ENCODE assay signal across 8 cellular contexts in the genomic region with DNA sequence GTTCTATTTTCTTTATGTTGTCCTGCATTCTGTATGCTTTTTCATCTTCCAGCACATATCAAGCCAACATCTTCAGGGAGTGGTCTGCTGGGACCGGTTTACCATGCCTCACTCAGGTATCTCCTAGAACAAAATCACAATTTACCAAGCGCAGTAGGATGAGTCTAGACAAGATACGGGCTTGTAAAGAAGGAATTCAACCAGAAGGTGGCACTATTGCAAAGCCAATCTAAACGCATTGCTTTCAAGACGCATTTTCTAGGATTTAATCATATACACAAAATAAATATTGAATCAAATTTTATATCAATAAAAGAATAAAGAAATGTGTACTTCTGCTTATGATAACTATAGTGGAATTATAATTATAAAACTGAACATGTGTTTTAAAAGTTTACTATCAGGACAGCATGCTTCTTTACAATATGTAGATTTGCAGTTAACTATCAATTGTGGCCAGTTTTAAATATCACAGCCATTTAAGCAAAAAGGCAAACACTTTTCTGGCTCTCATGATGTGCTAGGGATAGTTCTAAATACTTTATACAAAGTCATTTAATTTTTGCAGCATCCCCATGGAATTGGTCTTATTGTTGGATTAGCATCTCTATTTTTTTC. TPM values are rescaled to one million over a fixed set of nuclear protein-coding genes. Genes with fewer than 3 reads are reported as not detected.
DNase-seq lines count a peak whose midpoint lies in the region; ATAC-seq, FAIRE-seq and TF ChIP-seq lines count a peak whose summit lies in the region.

No MANE protein-coding gene starts in this region.

- peak; percentile 55 for DNase-seq in DMS53 (lab: John Stamatoyannopoulos, UW)
- no peak for DNase-seq in GM19239 (ENCODE audit: insufficient read length, low spot score)
- DNase-seq in NCI-H524 treated with DMSO at 0.1 percent for 48 hours (lab: John Stamatoyannopoulos, UW), result peak; percentile 7
- peak; percentile 68 for DNase-seq in amniotic epithelial cell (ENCODE audit: low read depth)
- DNase-seq in left ventricle myocardium superior, result no peak
- no peak for DNase-seq in retinal pigment epithelial cell (ENCODE audit: low read depth)
- no peak for DNase-seq in GOT3 (lab: John Stamatoyannopoulos, UW)

- ATAC-seq in HG03378 (IDR thresholded peaks at IDR 0.05; ENCODE audit: unreplicated experiment) (peak; percentile 78), left ventricle myocardium superior (peak; percentile 70)

- peak; percentile 57 for FAIRE-seq in GM19239 (lab: Jason Lieb, UNC)

- intact Hi-C loops in left ventricle myocardium superior (cut with micrococcal nuclease), result no loop called here

- no peak overlapping the region for H3K4me3 ChIP-seq in retinal pigment epithelial cell (ENCODE audit: low read length)

- TF ChIP-seq CTCF in retinal pigment epithelial cell (conservative IDR thresholded peaks at IDR 0.05; ENCODE audit: low read depth, low read length), result peak; percentile 79

RNA-seq across cellular contexts. Expression of a gene that starts 16.1 kb away (rescaled TPM):
- 33.0 TPM for total RNA-seq in left ventricle myocardium superior

Comparison
In these comparisons a context has a peak if more than half of its experiments do, and no peak if none do; other contexts are left out.
1. DNase-seq: peak in DMS53 (single experiment), NCI-H524 treated with DMSO at 0.1 percent for 48 hours (single experiment) and amniotic epithelial cell (single experiment); none in GM19239 (single experiment), left ventricle myocardium superior (single experiment), retinal pigment epithelial cell (single experiment) and GOT3 (single experiment).